1 cellular context compared by ENCODE assay signal in the genomic region with DNA sequence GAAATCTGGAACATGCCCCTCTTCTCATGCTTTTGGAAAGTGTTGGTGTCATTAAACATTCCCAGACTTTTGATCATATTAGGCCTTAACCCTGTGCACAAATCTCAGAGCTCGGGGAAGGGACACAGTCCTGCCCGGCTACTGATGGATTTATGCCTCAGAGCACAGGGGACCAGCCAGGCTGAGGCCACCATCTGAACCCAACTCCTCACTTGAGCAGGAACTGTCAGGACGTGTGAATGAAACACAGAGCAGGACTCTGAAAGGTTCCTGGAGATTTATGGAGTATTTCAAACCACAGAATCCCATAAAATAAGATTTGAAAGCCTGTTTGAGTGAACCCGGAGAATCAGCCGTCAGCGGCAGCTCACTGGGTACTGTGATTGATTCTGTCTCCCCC.
TF ChIP-seq lines count a peak whose summit lies in the region.

No MANE protein-coding gene starts in this region.

TF ChIP-seq in H1, 55 proteins besides CTCF, POLR2A, EP300 and RAD21 (continued from another document):
- TF ChIP-seq FOSL1 (IDR thresholded peaks at IDR 0.05; ENCODE audit: insufficient read depth, low read depth, low read length) (no peak), SP1 (IDR thresholded peaks at IDR 0.05; ENCODE audit: low read depth, low read length) (no peak)
